ENCODE assay signal across 8 cellular contexts in the genomic region with DNA sequence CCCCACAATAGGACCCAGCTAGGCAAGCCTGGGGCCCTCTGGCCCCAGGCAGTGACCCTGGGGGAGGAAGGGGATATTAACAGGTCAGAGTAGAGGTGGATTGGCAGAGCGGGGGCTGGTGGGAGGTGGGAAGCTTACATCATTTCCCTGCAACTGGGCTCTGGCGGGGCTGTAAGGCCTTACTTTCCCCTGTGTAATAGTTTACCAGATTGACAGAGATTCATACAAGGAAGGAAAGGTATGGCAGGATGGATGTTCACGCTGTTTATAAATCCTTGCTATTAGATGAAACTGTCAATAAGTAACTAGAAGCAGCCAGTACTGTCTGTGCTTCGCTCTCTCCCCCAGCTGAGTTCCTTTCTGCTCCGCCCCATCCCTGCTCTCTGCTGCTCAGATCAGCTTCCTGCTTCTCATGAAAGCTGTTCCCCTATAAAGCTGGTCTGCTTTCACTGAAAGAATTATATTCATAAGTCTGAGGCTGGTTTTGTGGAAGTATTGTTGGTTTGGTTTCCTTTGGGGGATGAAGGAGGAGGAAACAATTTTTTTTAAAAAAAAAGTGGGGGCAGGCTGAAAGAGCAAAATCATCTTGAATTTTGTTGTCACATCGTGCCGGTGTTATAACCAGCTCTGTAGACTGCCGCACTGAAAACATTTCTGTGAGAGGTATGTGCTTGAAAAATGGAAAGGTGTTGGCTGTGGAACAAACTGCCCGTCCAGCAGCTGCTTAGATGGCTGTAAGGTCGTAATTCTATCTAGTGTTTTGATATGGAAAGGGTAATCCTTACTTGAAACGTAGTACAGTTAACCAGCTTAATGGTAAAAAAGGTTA.
DNase-seq lines count a peak whose midpoint lies in the region; ATAC-seq, FAIRE-seq and TF ChIP-seq lines count a peak whose summit lies in the region.

No MANE protein-coding gene starts in this region.

- TF ChIP-seq RAD21 in A549 (conservative IDR thresholded peaks at IDR 0.05 in 1 of 2, IDR thresholded peaks at IDR 0.05 in 1 of 2) = no peak

- ATAC-seq in A549 = peak; percentile 95 to 97
- peak; percentile 82 for ATAC-seq in GM18858 (IDR thresholded peaks at IDR 0.05; ENCODE audit: unreplicated experiment)
- peak; percentile 93 for ATAC-seq in HG03045 (IDR thresholded peaks at IDR 0.05; ENCODE audit: unreplicated experiment)
- peak; percentile 87 to 92 for ATAC-seq in upper lobe of left lung (ENCODE audit: low FRiP score in 2 of 2)

- DNase-seq in A549 (ENCODE audit: low read depth in 1 of 2, low spot score in 1 of 2) (peak; percentile 33 to 54), fibroblast of villous mesenchyme (ENCODE audit: low read depth) (peak; percentile 55), neural crest cell (ENCODE audit: low read depth, low spot score) (no peak), upper lobe of left lung (peak in 1 of 2 donors; percentile 53)
- peak; percentile 5 to 7 for DNase-seq in activated T-helper 1 cell treated with anti-CD3 and anti-CD28 coated beads, Interleukin-2, amount 50 U/mL, for 16 hours (ENCODE audit: low read depth in 1 of 2, low spot score in 1 of 2)

- H2AFZ ChIP-seq in OCI-LY3 (ENCODE audit: low read depth, low read length) = peak overlapping the region; percentile 50; the same call in 1 of the 2 replicates

- peaks cover 10% of the 10 kb centered on the region for H3K36me3 ChIP-seq in OCI-LY3 (replicated peaks; ENCODE audit: low read depth, low read length)
- H3K36me3 ChIP-seq in upper lobe of left lung = no peaks in the 10 kb centered on the region

- peaks cover 4% of the 10 kb centered on the region for H3K9me3 Mint-ChIP-seq in neural crest cell

- whole genome bisulfite sequencing in A549 (ENCODE audit: missing lambda C conversion rate) = 5% methylated on average over 11 of the region's 11 CpGs
- WGBS in upper lobe of left lung, 2 donors = 4 to 13% methylated on average over 11 of the region's 11 CpGs

- peaks cover 45% of the 10 kb centered on the region for H3K4me1 Mint-ChIP-seq in neural crest cell

- TF ChIP-seq POLR2A in A549 (IDR thresholded peaks at IDR 0.05; ENCODE audit: low read length) = no peak
- peak in 1 of 4 donors; percentile 11 for TF ChIP-seq POLR2A in upper lobe of left lung (IDR thresholded peaks at IDR 0.05)

- POLR2A ChIA-PET in A549 (lab: Yijun Ruan, JAX) = no interaction called here

- peak overlapping the region; percentile 69 for H3K9ac ChIP-seq in OCI-LY3 (ENCODE audit: low read length)

- peak overlapping the region; percentile 82 for H3K27ac Mint-ChIP-seq in neural crest cell (ENCODE audit: unreplicated experiment)

- H3K36me3 Mint-ChIP-seq in neural crest cell (ENCODE audit: low read depth) = peaks cover 14% of the 10 kb centered on the region

- CTCF ChIA-PET in A549 (lab: Yijun Ruan, JAX) = interaction anchor here (0.7 to 1.5 kb wide), 4 partner anchors 11 to 91 kb away, joined by 3 to 5 read pairs (median 4); no protein-coding TSS in a partner anchor

- peak overlapping the region; percentile 79 to 85 for H3K27ac ChIP-seq in A549
- peak overlapping the region; percentile 17 for H3K27ac ChIP-seq in OCI-LY3 (ENCODE audit: low read length)
- H3K27ac ChIP-seq in upper lobe of left lung = peak overlapping the region; percentile 59 to 85 (median 74)

- H3K4me3 Mint-ChIP-seq in neural crest cell = peak overlapping the region; percentile 67

- H3K9me3 ChIP-seq in A549 (no peaks in the 10 kb centered on the region), OCI-LY3 (ENCODE audit: insufficient read depth, low read length) (peaks cover 7% of the 10 kb centered on the region; the same call in 1 of the 2 replicates), upper lobe of left lung (no peaks in the 10 kb centered on the region)

- H3K4me1 ChIP-seq in A549 (peaks cover 16% of the 10 kb centered on the region), OCI-LY3 (ENCODE audit: low read length) (peaks cover 28% of the 10 kb centered on the region), upper lobe of left lung (peaks cover 17 to 21% (median 19%) of the 10 kb centered on the region in 4 donors)

- peaks cover 10% of the 10 kb centered on the region for H3K79me2 ChIP-seq in OCI-LY3 (ENCODE audit: low read length)

- H3K4me2 ChIP-seq in A549 (peak overlapping the region; percentile 95), OCI-LY3 (ENCODE audit: low read length) (peak overlapping the region; percentile 95)

- no peak for FAIRE-seq in A549 (lab: Jason Lieb, UNC)

- H3K27me3 ChIP-seq in OCI-LY3 (ENCODE audit: low read depth, low read length) = no peaks in the 10 kb centered on the region
- no peaks in the 10 kb centered on the region for H3K27me3 ChIP-seq in upper lobe of left lung

- TF ChIP-seq EP300 in A549 (IDR thresholded peaks at IDR 0.05) = no peak
- TF ChIP-seq EP300 in upper lobe of left lung (IDR thresholded peaks at IDR 0.05) = no peak

- TF ChIP-seq CTCF in A549 (IDR thresholded peaks at IDR 0.05) (no peak), OCI-LY3 (IDR thresholded peaks at IDR 0.05; ENCODE audit: low read depth, low read length) (no peak), fibroblast of villous mesenchyme (IDR thresholded peaks at IDR 0.05; ENCODE audit: insufficient read depth, low read depth, low read length) (no peak), neural crest cell (conservative IDR thresholded peaks at IDR 0.05) (no peak), upper lobe of left lung (IDR thresholded peaks at IDR 0.05) (no peak)

- peak overlapping the region; percentile 43 for H3K4me3 ChIP-seq in A549
- H3K4me3 ChIP-seq in OCI-LY3 (ENCODE audit: low read length) = peak overlapping the region; percentile 80
- peak overlapping the region; percentile 35 for H3K4me3 ChIP-seq in fibroblast of villous mesenchyme (ENCODE audit: low read depth, low read length)
- H3K4me3 ChIP-seq in upper lobe of left lung = peak overlapping the region in 3 of 4 donors; percentile 20 to 46 (median 34)

- H3K27me3 Mint-ChIP-seq in neural crest cell (ENCODE audit: low read depth) = no peaks in the 10 kb centered on the region

- H4K20me1 ChIP-seq in OCI-LY3 (ENCODE audit: insufficient read depth, low read length) = peaks cover under 1% of the 10 kb centered on the region; the same call in 1 of the 2 replicates

TF ChIP-seq in A549, 52 proteins besides CTCF, POLR2A, EP300 and RAD21:
- TF ChIP-seq, protein P1, sequence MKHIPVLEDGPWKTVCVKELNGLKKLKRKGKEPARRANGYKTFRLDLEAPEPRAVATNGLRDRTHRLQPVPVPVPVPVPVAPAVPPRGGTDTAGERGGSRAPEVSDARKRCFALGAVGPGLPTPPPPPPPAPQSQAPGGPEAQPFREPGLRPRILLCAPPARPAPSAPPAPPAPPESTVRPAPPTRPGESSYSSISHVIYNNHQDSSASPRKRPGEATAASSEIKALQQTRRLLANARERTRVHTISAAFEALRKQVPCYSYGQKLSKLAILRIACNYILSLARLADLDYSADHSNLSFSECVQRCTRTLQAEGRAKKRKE (CRISPR knock-in tag; IDR thresholded peaks at IDR 0.05; ENCODE audit: low read depth) = no peak
- TF ChIP-seq MAFK (IDR thresholded peaks at IDR 0.05; ENCODE audit: partially characterized antibody) (no peak), JUN (IDR thresholded peaks at IDR 0.05) (0 out of 5 replicates have a peak, but pooled peaks of 1 of the 2 experiments have one; percentile 34)

Comparison
In these comparisons a context has a peak if more than half of its experiments do, and no peak if none do; other contexts are left out.
1. H3K27ac ChIP-seq: peak in every context shown above with its lines; median percentile 82 in A549; 74 in upper lobe of left lung; 17 in OCI-LY3.